Comparison of ENCODE assay signal across 13 cellular contexts in genomic region chr10:102163342-102163989, GRCh38.
"Had no signal": no experiment of that assay in that cellular context is flagged by ENCODE, and none has a peak within 500 bp of the region (broad histone marks: within the 10 kb centered on the region; RNA-seq: fewer than 3 reads in every experiment).

No MANE protein-coding gene starts in this region.

- H3K9me3 ChIP-seq: body of pancreas, sigmoid colon had no signal

- H3K4me1 ChIP-seq: body of pancreas, sigmoid colon had no signal

- H3K9me3 Mint-ChIP-seq: activated CD4-positive, alpha-beta T cell treated with anti-CD3 and anti-CD28 coated beads, Interleukin-2, amount 10 ng/mL, durations not matched to agents 24 days and 14 days; activated naive CD4-positive, alpha-beta T cell treated with anti-CD3 and anti-CD28 coated beads for 36 hours; central memory CD8-positive, alpha-beta T cell; dendritic cell treated with granulocyte-macrophage colony-stimulating factor and Interleukin-4, amounts not matched to agents 40 ng/mL and 50 ng/mL, for 4 days; effector memory CD8-positive, alpha-beta T cell; stimulated activated naive B cell treated with anti-CD40 and anti-IgM and Interleukin-4, amounts not matched to agents 10 μg/mL and 1 μg/mL and 100 μg/mL, for 72 hours; T-helper 2 cell treated with Interferon-gamma antibody and Interleukin-4, amounts not matched to agents 5 μg/mL and 100 μg/mL, for 36 hours had no signal

- H3K27me3 Mint-ChIP-seq: activated CD4-positive, alpha-beta T cell treated with anti-CD3 and anti-CD28 coated beads, Interleukin-2, amount 10 ng/mL, durations not matched to agents 24 days and 14 days; central memory CD8-positive, alpha-beta T cell; dendritic cell treated with granulocyte-macrophage colony-stimulating factor and Interleukin-4, amounts not matched to agents 40 ng/mL and 50 ng/mL, for 4 days; effector memory CD8-positive, alpha-beta T cell; stimulated activated naive B cell treated with anti-CD40 and anti-IgM and Interleukin-4, amounts not matched to agents 10 μg/mL and 1 μg/mL and 100 μg/mL, for 72 hours had no signal

- H3K4me1 Mint-ChIP-seq: central memory CD8-positive, alpha-beta T cell had no signal

- H3K4me3 Mint-ChIP-seq: activated CD4-positive, alpha-beta T cell treated with anti-CD3 and anti-CD28 coated beads, Interleukin-2, amount 10 ng/mL, durations not matched to agents 24 days and 14 days; activated naive CD4-positive, alpha-beta T cell treated with anti-CD3 and anti-CD28 coated beads for 36 hours; central memory CD8-positive, alpha-beta T cell; dendritic cell treated with granulocyte-macrophage colony-stimulating factor and Interleukin-4, amounts not matched to agents 40 ng/mL and 50 ng/mL, for 4 days; effector memory CD8-positive, alpha-beta T cell; stimulated activated naive B cell treated with anti-CD40 and anti-IgM and Interleukin-4, amounts not matched to agents 10 μg/mL and 1 μg/mL and 100 μg/mL, for 72 hours; T-helper 2 cell treated with Interferon-gamma antibody and Interleukin-4, amounts not matched to agents 5 μg/mL and 100 μg/mL, for 36 hours had no signal

- H3K27me3 ChIP-seq: body of pancreas, sigmoid colon had no signal

- ATAC-seq: body of pancreas; effector memory CD8-positive, alpha-beta T cell; stimulated activated naive B cell treated with anti-CD40 and anti-IgM and Interleukin-4, amounts not matched to agents 10 μg/mL and 1 μg/mL and 100 μg/mL, for 72 hours had no signal

- H3K4me3 ChIP-seq: body of pancreas, sigmoid colon had no signal

- H3K27ac ChIP-seq: body of pancreas, sigmoid colon had no signal

- H3K27ac Mint-ChIP-seq: activated CD4-positive, alpha-beta T cell treated with anti-CD3 and anti-CD28 coated beads, Interleukin-2, amount 10 ng/mL, durations not matched to agents 24 days and 14 days; activated naive CD4-positive, alpha-beta T cell treated with anti-CD3 and anti-CD28 coated beads for 36 hours; dendritic cell treated with granulocyte-macrophage colony-stimulating factor and Interleukin-4, amounts not matched to agents 40 ng/mL and 50 ng/mL, for 4 days; effector memory CD8-positive, alpha-beta T cell; stimulated activated naive B cell treated with anti-CD40 and anti-IgM and Interleukin-4, amounts not matched to agents 10 μg/mL and 1 μg/mL and 100 μg/mL, for 72 hours; T-helper 2 cell treated with Interferon-gamma antibody and Interleukin-4, amounts not matched to agents 5 μg/mL and 100 μg/mL, for 36 hours had no signal

- DNase-seq: activated CD4-positive, alpha-beta T cell treated with anti-CD3 and anti-CD28 coated beads, Interleukin-2, amount 10 ng/mL, durations not matched to agents 24 days and 14 days; activated naive CD4-positive, alpha-beta T cell treated with anti-CD3 and anti-CD28 coated beads for 36 hours; amniotic stem cell; body of pancreas; effector memory CD8-positive, alpha-beta T cell; hippocampal formation; kidney glomerular epithelial cell; sigmoid colon; stimulated activated CD4-positive, alpha-beta T cell treated with anti-CD3 and anti-CD28 coated beads, Interleukin-2, amount 100 ng/mL, for 24 hours; stimulated activated naive B cell treated with anti-CD40 and anti-IgM and Interleukin-4, amounts not matched to agents 10 μg/mL and 1 μg/mL and 100 μg/mL, for 72 hours had no signal
